ENCODE assay signal across 8 cellular contexts in genomic region chr16:46883353-46883689, GRCh38.
DNase-seq lines count a peak whose midpoint lies in the region; ATAC-seq and TF ChIP-seq lines count a peak whose summit lies in the region.

No MANE protein-coding gene starts in this region.

- peaks cover 2% of the 10 kb centered on the region for H3K36me3 Mint-ChIP-seq in central memory CD8-positive, alpha-beta T cell (ENCODE audit: insufficient read depth)

- DNase-seq in NCI-H2029 treated with DMSO at 0.1 percent for 48 hours (lab: John Stamatoyannopoulos, UW) (peak; percentile 55), HCEC 1CT (no peak), ecto neural progenitor cell (ENCODE audit: low spot score) (no peak), SKM-1 (lab: John Stamatoyannopoulos, UW; ENCODE audit: unreplicated experiment) (no peak)
- no peak for DNase-seq in central memory CD8-positive, alpha-beta T cell (ENCODE audit: low spot score in 2 of 2)

- no peak for TF ChIP-seq CTCF in GM12875 (IDR thresholded peaks at IDR 0.05; ENCODE audit: borderline replicate concordance, insufficient read depth, low read depth, low read length)

- H3K9me3 ChIP-seq in muscle layer of colon (ENCODE audit: low read length), result no peaks in the 10 kb centered on the region

- peaks cover 10% of the 10 kb centered on the region for H3K4me1 ChIP-seq in muscle layer of colon (ENCODE audit: insufficient read depth, low read length)

- no peak overlapping the region for H3K9ac ChIP-seq in muscle layer of colon (ENCODE audit: low read length)

- H3K4me3 Mint-ChIP-seq in central memory CD8-positive, alpha-beta T cell, result peak overlapping the region; percentile 86

- H3K27ac ChIP-seq in muscle layer of colon (ENCODE audit: low read depth, low read length), result no peak overlapping the region

- H3K4me3 ChIP-seq in GM12875 (ENCODE audit: low read depth, low read length) (peak overlapping the region; percentile 63), muscle layer of colon (ENCODE audit: low read depth in 1 of 2, low read length in 2 of 2) (peak overlapping the region; percentile 43 to 75)

- H3K27me3 ChIP-seq in muscle layer of colon (ENCODE audit: control insufficient read depth in 1 of 2, insufficient read depth in 2 of 2, low read length in 2 of 2), result no peaks in the 10 kb centered on the region

- peaks cover 59% of the 10 kb centered on the region for H3K27me3 Mint-ChIP-seq in central memory CD8-positive, alpha-beta T cell

- no peak for ATAC-seq in central memory CD8-positive, alpha-beta T cell (replicated peaks; ENCODE audit: extremely low read depth, poor library complexity, severe bottlenecking)
- no peak for ATAC-seq in HG02759 (IDR thresholded peaks at IDR 0.05; ENCODE audit: unreplicated experiment)

- H3K9me3 Mint-ChIP-seq in central memory CD8-positive, alpha-beta T cell, result no peaks in the 10 kb centered on the region

- peak overlapping the region; percentile 9 for H3K27ac Mint-ChIP-seq in central memory CD8-positive, alpha-beta T cell (ENCODE audit: low read depth)

- peaks cover 14% of the 10 kb centered on the region for H3K4me1 Mint-ChIP-seq in central memory CD8-positive, alpha-beta T cell

- no peaks in the 10 kb centered on the region for H3K36me3 ChIP-seq in muscle layer of colon (ENCODE audit: insufficient read depth, low read length)
